18 cellular contexts compared by ENCODE assay signal in the genomic region with DNA sequence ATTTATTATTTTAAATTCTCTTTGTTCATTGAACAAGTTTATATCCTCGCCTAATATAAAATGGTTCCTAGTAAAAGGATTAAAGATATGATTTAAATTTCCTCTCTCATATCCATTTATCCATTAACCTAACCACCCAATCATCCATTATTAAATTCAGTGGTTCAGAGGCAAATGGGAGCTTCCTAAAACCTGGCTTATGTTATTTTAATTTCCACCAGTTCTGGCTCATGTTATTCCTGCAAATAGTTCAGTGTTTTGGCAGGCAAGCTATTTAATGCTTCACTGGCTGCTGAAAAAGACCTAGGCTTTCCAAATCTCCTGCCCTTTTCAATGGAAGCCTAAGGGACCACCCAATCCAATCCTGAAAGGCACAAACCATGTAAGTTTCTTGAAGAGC. TPM values are rescaled to one million over a fixed set of nuclear protein-coding genes. Genes with fewer than 3 reads are reported as not detected.
DNase-seq lines count a peak whose midpoint lies in the region; TF ChIP-seq lines count a peak whose summit lies in the region.
"Had no signal": no experiment of that assay in that cellular context is flagged by ENCODE, and none has a peak within 500 bp of the region (broad histone marks: within the 10 kb centered on the region; RNA-seq: fewer than 3 reads in every experiment).

No MANE protein-coding gene starts in this region.

- H3K4me1 Mint-ChIP-seq in neural progenitor cell (peaks cover 30% of the 10 kb centered on the region), chondrocyte (ENCODE audit: low read depth) (peaks cover 16% of the 10 kb centered on the region)

- no peaks in the 10 kb centered on the region for H3F3A ChIP-seq in SK-N-SH (replicated peaks; ENCODE audit: insufficient read depth)
- H3F3A ChIP-seq in neural progenitor cell (ENCODE audit: low read depth), result no peaks in the 10 kb centered on the region

- DNase-seq in SK-N-SH (no peak), astrocyte of the hippocampus (ENCODE audit: low read depth, low spot score) (peak; percentile 32), neural progenitor cell (ENCODE audit: low spot score) (peak; percentile 33), thyroid gland (peak in 1 of 2 donors; percentile 20), SIG-M5 (lab: John Stamatoyannopoulos, UW) (no peak), chondrocyte (ENCODE audit: low spot score) (no peak), NCI-H1417 (lab: John Stamatoyannopoulos, UW) (no peak)
- DNase-seq: ACHN; BE2C; CD4-positive, CD25-positive, alpha-beta regulatory T cell; CD8-positive, alpha-beta memory T cell; COR-L47; DMS 273 treated with DMSO at 0.1 percent for 48 hours; DMS53; DND-41 had no signal

- H3K9me3 Mint-ChIP-seq in neural progenitor cell (no peaks in the 10 kb centered on the region), chondrocyte (ENCODE audit: low read depth) (no peaks in the 10 kb centered on the region)
- H3K9me3 Mint-ChIP-seq: CD8-positive, alpha-beta memory T cell; IgD-negative memory B cell had no signal

- no peak overlapping the region for H3K4me2 ChIP-seq in SK-N-SH
- peak overlapping the region; percentile 30 for H3K4me2 ChIP-seq in neural progenitor cell

- H3K27ac ChIP-seq in SK-N-SH (ENCODE audit: low read depth in 2 of 2, low read length in 1 of 2), result peak overlapping the region in 1 of 2 experiments; percentile 85; a peak in 2 of 4 replicates
- H3K27ac ChIP-seq in neural progenitor cell, result no peak overlapping the region
- H3K27ac ChIP-seq in thyroid gland, result peak overlapping the region; percentile 37 to 48 (median 47)

- H2AFZ ChIP-seq in SK-N-SH (ENCODE audit: low read depth) (no peak overlapping the region), neural progenitor cell (replicated peaks) (no peak overlapping the region)

- POLR2A ChIA-PET in SK-N-SH (lab: Yijun Ruan, JAX), result no interaction called here

- H3K79me2 ChIP-seq in SK-N-SH (ENCODE audit: insufficient read depth), result no peaks in the 10 kb centered on the region
- H3K79me2 ChIP-seq in neural progenitor cell (ENCODE audit: low read depth), result no peaks in the 10 kb centered on the region

- no peak overlapping the region for H3K9ac ChIP-seq in SK-N-SH
- H3K9ac ChIP-seq in neural progenitor cell, result no peak overlapping the region

- no peaks in the 10 kb centered on the region for H3K9me3 ChIP-seq in SK-N-SH
- no peaks in the 10 kb centered on the region for H3K9me3 ChIP-seq in neural progenitor cell (ENCODE audit: low read depth)
- no peaks in the 10 kb centered on the region for H3K9me3 ChIP-seq in thyroid gland
- H3K9me3 ChIP-seq: BE2C, HAP-1 had no signal

- no peaks in the 10 kb centered on the region for H3K27me3 Mint-ChIP-seq in neural progenitor cell (ENCODE audit: insufficient read depth, low read depth)
- no peaks in the 10 kb centered on the region for H3K27me3 Mint-ChIP-seq in chondrocyte (ENCODE audit: low read depth)
- H3K27me3 Mint-ChIP-seq: CD4-positive, CD25-positive, alpha-beta regulatory T cell; CD8-positive, alpha-beta memory T cell; IgD-negative memory B cell had no signal

- 63% methylated on average over 1 of the region's 1 CpG for WGBS in SK-N-SH (ENCODE audit: low lambda C conversion rate)
- WGBS in thyroid gland, 2 donors, result 82 to 85% methylated on average over 1 of the region's 1 CpG

- no peaks in the 10 kb centered on the region for H3K36me3 ChIP-seq in SK-N-SH (replicated peaks in 1 of 2; ENCODE audit: control insufficient read depth in 1 of 2, insufficient read depth in 2 of 2, low read length in 1 of 2)
- H3K36me3 ChIP-seq in neural progenitor cell, result no peaks in the 10 kb centered on the region
- no peaks in the 10 kb centered on the region for H3K36me3 ChIP-seq in thyroid gland
- H3K36me3 ChIP-seq: BE2C, HAP-1 had no signal

- no peaks in the 10 kb centered on the region for H3K9me2 ChIP-seq in SK-N-SH

- H3K36me3 Mint-ChIP-seq in neural progenitor cell (no peaks in the 10 kb centered on the region), chondrocyte (ENCODE audit: low read depth) (peaks cover 4% of the 10 kb centered on the region)
- H3K36me3 Mint-ChIP-seq: CD4-positive, CD25-positive, alpha-beta regulatory T cell; CD8-positive, alpha-beta memory T cell; IgD-negative memory B cell had no signal

- H3K27me3 ChIP-seq in SK-N-SH (ENCODE audit: insufficient read depth), result no peaks in the 10 kb centered on the region
- H3K27me3 ChIP-seq in neural progenitor cell, result no peaks in the 10 kb centered on the region
- no peaks in the 10 kb centered on the region for H3K27me3 ChIP-seq in thyroid gland
- H3K27me3 ChIP-seq: BE2C had no signal

- no peak overlapping the region for H3K27ac Mint-ChIP-seq in neural progenitor cell
- no peak overlapping the region for H3K27ac Mint-ChIP-seq in chondrocyte (ENCODE audit: unreplicated experiment)
- H3K27ac Mint-ChIP-seq: CD4-positive, CD25-positive, alpha-beta regulatory T cell; IgD-negative memory B cell had no signal

- no peaks in the 10 kb centered on the region for H4K20me1 ChIP-seq in SK-N-SH (ENCODE audit: insufficient read depth)
- no peaks in the 10 kb centered on the region for H4K20me1 ChIP-seq in neural progenitor cell (ENCODE audit: low read depth)

- TF ChIP-seq CTCF in SK-N-SH (IDR thresholded peaks at IDR 0.05) (no peak), neural progenitor cell (IDR thresholded peaks at IDR 0.05) (no peak), thyroid gland (IDR thresholded peaks at IDR 0.05) (no peak), chondrocyte (IDR thresholded peaks at IDR 0.05) (no peak)

- CTCF ChIA-PET in SK-N-SH (lab: Yijun Ruan, JAX), result interaction anchor here (1.1 to 1.7 kb wide), 2 partner anchors 11 to 16 kb away, joined by 3 to 9 read pairs; no protein-coding TSS in a partner anchor

- H3K4me3 Mint-ChIP-seq in neural progenitor cell (no peak overlapping the region), chondrocyte (ENCODE audit: unreplicated experiment) (no peak overlapping the region)
- H3K4me3 Mint-ChIP-seq: CD8-positive, alpha-beta memory T cell; IgD-negative memory B cell had no signal

- H3K4me1 ChIP-seq in SK-N-SH (ENCODE audit: control insufficient read depth in 1 of 2, insufficient read depth in 2 of 2, low read depth in 1 of 2, low read length in 1 of 2), result peaks cover 0 to 65% of the 10 kb centered on the region in 2 experiments; a peak in 2 of 4 replicates
- peaks cover 35% of the 10 kb centered on the region for H3K4me1 ChIP-seq in neural progenitor cell
- peaks cover 21 to 29% of the 10 kb centered on the region in 2 donors for H3K4me1 ChIP-seq in thyroid gland

- TF ChIP-seq EP300 in SK-N-SH (IDR thresholded peaks at IDR 0.05; ENCODE audit: borderline replicate concordance in 1 of 2, low read depth in 1 of 2, low read length in 1 of 2), result peak in 1 of 2 experiments; percentile 54; a peak in 2 of 4 replicates

- H3K4me3 ChIP-seq in SK-N-SH (ENCODE audit: low read depth in 2 of 2, low read length in 1 of 2) (no peak overlapping the region), neural progenitor cell (no peak overlapping the region), thyroid gland (replicated peaks in 1 of 3) (no peak overlapping the region)
- H3K4me3 ChIP-seq: HAP-1 had no signal

- intact Hi-C loops in thyroid gland (cut with DNase I), result no loop called here

- TF ChIP-seq RAD21 in SK-N-SH (IDR thresholded peaks at IDR 0.05; ENCODE audit: low read length), result 0 out of 2 replicates have a peak, but pooled peaks have one; percentile 11

- no peak for TF ChIP-seq POLR2A in thyroid gland (IDR thresholded peaks at IDR 0.05)

TF ChIP-seq in SK-N-SH, 30 proteins besides CTCF, POLR2A, EP300 and RAD21:
- TF ChIP-seq SIN3A (IDR thresholded peaks at IDR 0.05; ENCODE audit: borderline replicate concordance, low read depth, low read length), result no peak
- peak; percentile 37; the same call in 1 of the 2 replicates for TF ChIP-seq RCOR1 (IDR thresholded peaks at IDR 0.05; ENCODE audit: low read length)

RNA-seq across cellular contexts. Expression of a gene that starts 52.3 kb away (rescaled TPM):
- polyA plus RNA-seq in SK-N-SH (2012; rRNA removed), result 15.9 and 16.2 TPM in 2 replicates
- polyA plus RNA-seq in SK-N-SH (2012; cell fraction: cytosol; rRNA removed), result 14.0 and 17.9 TPM in 2 replicates
- 18.9 and 28.3 TPM in 2 replicates for polyA plus RNA-seq in SK-N-SH (2012; cell fraction: nucleus; rRNA removed)
- 31.2 and 58.2 TPM in 2 replicates for total RNA-seq in neural progenitor cell (ENCODE audit: low replicate concordance)
- total RNA-seq in thyroid gland, result 10 to 100 TPM in 3 of 4 donors, 1 to 10 TPM in 1; 9.5 to 24.3 (median 14.4) TPM
- 7.1 to 9.2 TPM (median 8.0 TPM) in 3 replicates for total RNA-seq in chondrocyte

RNA-seq across cellular contexts. Expression of a gene that starts 53.7 kb away (rescaled TPM):
- 0.05 and 0.12 TPM in 2 replicates for polyA plus RNA-seq in SK-N-SH (2012; rRNA removed)
- 0.01 TPM in 1 of 2 replicates, not detected in the other for polyA plus RNA-seq in SK-N-SH (2012; cell fraction: cytosol; rRNA removed)
- 0.95 and 1.0 TPM in 2 replicates for polyA plus RNA-seq in SK-N-SH (2012; cell fraction: nucleus; rRNA removed)
- total RNA-seq in neural progenitor cell (ENCODE audit: low replicate concordance) (0.40 and 0.60 TPM in 2 replicates), thyroid gland (1 to 10 TPM in 2 of 4 donors, not detected in 2; 1.1 to 1.7 TPM), chondrocyte (0.42 to 1.2 TPM (median 0.72 TPM) in 3 replicates)
- total RNA-seq: H4 had no signal

Comparison
In these comparisons a context has a peak if more than half of its experiments do, and no peak if none do; other contexts are left out.
1. DNase-seq: peak in astrocyte of the hippocampus (single experiment) and neural progenitor cell (single experiment); none in SK-N-SH (single experiment), SIG-M5 (single experiment), chondrocyte (single experiment) and NCI-H1417 (0 of 3).